12 cellular contexts compared by ENCODE assay signal in genomic region chr5:82749453-82749852, GRCh38.
DNase-seq lines count a peak whose midpoint lies in the region; ATAC-seq and TF ChIP-seq lines count a peak whose summit lies in the region.
"Had no signal": no experiment of that assay in that cellular context is flagged by ENCODE, and none has a peak within 500 bp of the region (broad histone marks: within the 10 kb centered on the region; RNA-seq: fewer than 3 reads in every experiment).

No MANE protein-coding gene starts in this region.

- peaks cover 2 to 4% of the 10 kb centered on the region in 2 donors for H3K9me3 Mint-ChIP-seq in activated T-cell treated with anti-CD3 and anti-CD28 coated beads, Interleukin-2, amount 50 U/mL, for 72 hours

- H3K4me3 ChIP-seq in BLaER1: no peak overlapping the region
- no peak overlapping the region for H3K4me3 ChIP-seq in mesendoderm (ENCODE audit: low read length)
- H3K4me3 ChIP-seq in smooth muscle cell: no peak overlapping the region

- H3K4me1 ChIP-seq in BLaER1: peaks cover 32% of the 10 kb centered on the region
- no peaks in the 10 kb centered on the region for H3K4me1 ChIP-seq in mesendoderm (ENCODE audit: control insufficient read depth, low read depth, low read length)
- no peaks in the 10 kb centered on the region for H3K4me1 ChIP-seq in smooth muscle cell (ENCODE audit: low read depth)

- H3K27ac Mint-ChIP-seq in activated T-cell treated with anti-CD3 and anti-CD28 coated beads, Interleukin-2, amount 50 U/mL, for 72 hours: no peak overlapping the region
- H3K27ac Mint-ChIP-seq: T-helper 2 cell treated with Interferon-gamma antibody and Interleukin-4, amounts not matched to agents 5 μg/mL and 100 μg/mL, for 36 hours had no signal

- no peak overlapping the region for H4K5ac ChIP-seq in mesendoderm (ENCODE audit: low read length)

- no peak overlapping the region for H2BK5ac ChIP-seq in mesendoderm (ENCODE audit: low read length)

- H3K4me2 ChIP-seq in BLaER1 (peak overlapping the region; percentile 65), mesendoderm (ENCODE audit: low read length) (no peak overlapping the region), smooth muscle cell (no peak overlapping the region)

- no peak for TF ChIP-seq CTCF in smooth muscle cell (IDR thresholded peaks at IDR 0.05; ENCODE audit: borderline replicate concordance, insufficient read depth, poor library complexity, severe bottlenecking)

- H3K27ac ChIP-seq in BLaER1 (0 out of 2 replicates have a peak overlapping the region, but pooled peaks have one; percentile 20), angular gyrus (ENCODE audit: low read depth, low read length) (peak overlapping the region; percentile 24), mesendoderm (ENCODE audit: low read depth, low read length) (no peak overlapping the region), smooth muscle cell (ENCODE audit: low read depth) (no peak overlapping the region)
- H3K27ac ChIP-seq: epithelial cell of prostate had no signal

- no peak for ATAC-seq in activated T-cell treated with anti-CD3 and anti-CD28 coated beads, Interleukin-2, amount 50 U/mL, for 72 hours (replicated peaks in 1 of 2)

- H3K27me3 Mint-ChIP-seq in activated T-cell treated with anti-CD3 and anti-CD28 coated beads, Interleukin-2, amount 50 U/mL, for 72 hours (ENCODE audit: low read depth): no peaks in the 10 kb centered on the region

- H2BK120ac ChIP-seq in mesendoderm (ENCODE audit: low read depth, low read length): no peak overlapping the region

- no peak overlapping the region for H2BK15ac ChIP-seq in mesendoderm (replicated peaks; ENCODE audit: low read depth)

- no peak overlapping the region for H2AK5ac ChIP-seq in mesendoderm (ENCODE audit: low read length)

- no peak overlapping the region for H2AFZ ChIP-seq in smooth muscle cell (ENCODE audit: low read depth)

- H3K23ac ChIP-seq in mesendoderm (ENCODE audit: low read length): no peak overlapping the region

- H4K20me1 ChIP-seq in BLaER1: no peaks in the 10 kb centered on the region
- H4K20me1 ChIP-seq in smooth muscle cell (ENCODE audit: low read depth): no peaks in the 10 kb centered on the region

- no peak overlapping the region for H3K4ac ChIP-seq in mesendoderm (ENCODE audit: low read depth, low read length)

- H4K8ac ChIP-seq in mesendoderm (ENCODE audit: low read depth, low read length): no peak overlapping the region

- no peak overlapping the region for H3K9ac ChIP-seq in BLaER1
- no peak overlapping the region for H3K9ac ChIP-seq in mesendoderm (ENCODE audit: low read length)
- H3K9ac ChIP-seq in smooth muscle cell (ENCODE audit: low read depth): no peak overlapping the region

- H3K18ac ChIP-seq in mesendoderm (ENCODE audit: low read length): no peak overlapping the region

- no peaks in the 10 kb centered on the region for H3K79me2 ChIP-seq in mesendoderm (ENCODE audit: control insufficient read depth, insufficient read depth, low read length)
- no peaks in the 10 kb centered on the region for H3K79me2 ChIP-seq in smooth muscle cell (ENCODE audit: low read depth)

- no peak overlapping the region for H3K56ac ChIP-seq in mesendoderm (ENCODE audit: low read length)

- no CpG with 5 or more reads among the region's 6 CpGs for WGBS in mesendoderm (ENCODE audit: extremely low coverage, insufficient coverage, low lambda C conversion rate)
- 75% methylated on average over 6 of the region's 6 CpGs for WGBS in smooth muscle cell (ENCODE audit: low lambda C conversion rate)

- H3K9me3 ChIP-seq in BLaER1 (peaks cover 9% of the 10 kb centered on the region), smooth muscle cell (replicated peaks; ENCODE audit: low read depth) (no peaks in the 10 kb centered on the region)

- H3K4me1 Mint-ChIP-seq in activated T-cell treated with anti-CD3 and anti-CD28 coated beads, Interleukin-2, amount 50 U/mL, for 72 hours (ENCODE audit: low read depth): peaks cover 16% of the 10 kb centered on the region

- no peaks in the 10 kb centered on the region for H3F3A ChIP-seq in smooth muscle cell (ENCODE audit: low read depth)

- peaks cover 0 to 1% of the 10 kb centered on the region in 2 donors for H3K36me3 Mint-ChIP-seq in activated T-cell treated with anti-CD3 and anti-CD28 coated beads, Interleukin-2, amount 50 U/mL, for 72 hours (ENCODE audit: insufficient read depth in 2 of 2)

- H3K27me3 ChIP-seq in BLaER1 (no peaks in the 10 kb centered on the region), mesendoderm (ENCODE audit: insufficient read depth, low read length, poor library complexity) (no peaks in the 10 kb centered on the region), smooth muscle cell (ENCODE audit: low read depth) (no peaks in the 10 kb centered on the region)

- no peaks in the 10 kb centered on the region for H3K36me3 ChIP-seq in BLaER1
- H3K36me3 ChIP-seq in mesendoderm (ENCODE audit: control insufficient read depth, insufficient read depth, low read length): no peaks in the 10 kb centered on the region
- no peaks in the 10 kb centered on the region for H3K36me3 ChIP-seq in smooth muscle cell (ENCODE audit: low read depth)

- DNase-seq in HT-29 (ENCODE audit: low spot score) (peak; percentile 15), inferior parietal cortex (ENCODE audit: extremely low spot score) (peak; percentile 69), NCI-H2081 treated with DMSO at 0.1 percent for 48 hours (lab: John Stamatoyannopoulos, UW) (no peak), mesendoderm (no peak), smooth muscle cell (lab: John Stamatoyannopoulos, UW; ENCODE audit: unreplicated experiment) (no peak)
- no peak for DNase-seq in activated T-cell treated with anti-CD3 and anti-CD28 coated beads, Interleukin-2, amount 50 U/mL, for 72 hours
- DNase-seq: occipital lobe; stimulated activated CD4-positive, alpha-beta T cell treated with anti-CD3 and anti-CD28 coated beads, Interleukin-2, amount 100 ng/mL, for 48 hours had no signal

- no peak overlapping the region for H3K4me3 Mint-ChIP-seq in activated T-cell treated with anti-CD3 and anti-CD28 coated beads, Interleukin-2, amount 50 U/mL, for 72 hours
- H3K4me3 Mint-ChIP-seq: T-helper 2 cell treated with Interferon-gamma antibody and Interleukin-4, amounts not matched to agents 5 μg/mL and 100 μg/mL, for 36 hours had no signal

- no peaks in the 10 kb centered on the region for H3K79me1 ChIP-seq in mesendoderm (ENCODE audit: low read length)

Comparison
In these comparisons a context has a peak if more than half of its experiments do, and no peak if none do; other contexts are left out.
1. H3K27ac ChIP-seq: peak in BLaER1 (single experiment) and angular gyrus (single experiment); none in mesendoderm (single experiment) and smooth muscle cell (single experiment).
2. DNase-seq: peak in HT-29 (single experiment) and inferior parietal cortex (single experiment); none in NCI-H2081 treated with DMSO at 0.1 percent for 48 hours (single experiment), mesendoderm (single experiment), smooth muscle cell (single experiment) and activated T-cell treated with anti-CD3 and anti-CD28 coated beads, Interleukin-2, amount 50 U/mL, for 72 hours (0 of 2).